In genomic region chr4:174255374-174255773, GRCh38 we compare ENCODE assay signal across 14 cellular contexts.
"Had no signal": no experiment of that assay in that cellular context is flagged by ENCODE, and none has a peak within 500 bp of the region (broad histone marks: within the 10 kb centered on the region; RNA-seq: fewer than 3 reads in every experiment).

No MANE protein-coding gene starts in this region.

- H2AFZ ChIP-seq: hepatocyte had no signal

- H3K4me3 ChIP-seq: esophagus squamous epithelium, hepatocyte, psoas muscle, smooth muscle cell had no signal

- H3K9me3 ChIP-seq: esophagus squamous epithelium, psoas muscle had no signal

- H3K27me3 ChIP-seq: esophagus squamous epithelium, foreskin keratinocyte, hepatocyte had no signal

- H3K4me2 ChIP-seq: hepatocyte had no signal

- H3K4me1 ChIP-seq: esophagus squamous epithelium, foreskin keratinocyte, psoas muscle had no signal

- ATAC-seq: effector memory CD8-positive, alpha-beta T cell; foreskin keratinocyte; psoas muscle; sciatic nerve had no signal

- DNase-seq: effector memory CD8-positive, alpha-beta T cell; esophagus squamous epithelium; foreskin keratinocyte; head of caudate nucleus; kidney glomerular epithelial cell; naive B cell; occipital lobe; psoas muscle; retina; stimulated activated CD4-positive, alpha-beta T cell treated with anti-CD3 and anti-CD28 coated beads, Interleukin-2, amount 100 ng/mL, for 48 hours; stimulated activated naive CD4-positive, alpha-beta T cell treated with Interleukin-2 at 50 U/mL for 16 hours had no signal

- H3K27ac ChIP-seq: esophagus squamous epithelium, foreskin keratinocyte, hepatocyte, psoas muscle had no signal
